Comparison of ENCODE assay signal across 8 cellular contexts in genomic region chr7:45923290-45923689, GRCh38.
DNase-seq lines count a peak whose midpoint lies in the region; ATAC-seq and TF ChIP-seq lines count a peak whose summit lies in the region.

No MANE protein-coding gene starts in this region.

- no peaks in the 10 kb centered on the region for H3K27me3 ChIP-seq in brain microvascular endothelial cell (replicated peaks)

- peak; percentile 96 for TF ChIP-seq CTCF in LNCAP (IDR thresholded peaks at IDR 0.05)
- peak; percentile 98 for TF ChIP-seq CTCF in brain microvascular endothelial cell (IDR thresholded peaks at IDR 0.05; ENCODE audit: low read depth, low read length, missing control alignments)

- H3K27ac ChIP-seq in brain microvascular endothelial cell: peak overlapping the region; percentile 54

- in situ Hi-C loops in brain microvascular endothelial cell (cut with HindIII; ENCODE audit: low pct_ligation_motif_present, low sequenced_read_pairs): loop anchor here (25.0 kb wide), 1 partner anchor 439 kb away; no protein-coding TSS in a partner anchor

- ATAC-seq in GM18867 (IDR thresholded peaks at IDR 0.05; ENCODE audit: unreplicated experiment): no peak

- peak overlapping the region; percentile 45 for H3K4me3 ChIP-seq in brain microvascular endothelial cell (ENCODE audit: low read depth, low read length)

- peak; percentile 9 for DNase-seq in NK-92 treated with Interleukin-12 subunit alpha and Interleukin-12 subunit beta, amount 100 ng/mL, for 24 hours (lab: John Stamatoyannopoulos, UW)
- DNase-seq in NK-92 (lab: John Stamatoyannopoulos, UW; ENCODE audit: unreplicated experiment) (no peak), SKM-1 treated with dmso at 0.1 percent for 144 hours (lab: John Stamatoyannopoulos, UW; ENCODE audit: unreplicated experiment) (peak; percentile 20), brain microvascular endothelial cell (peak; percentile 75), iPS-NIHi11 (ENCODE audit: low spot score) (peak; percentile 51), smooth muscle cell of the brain vasculature (ENCODE audit: low read depth, low spot score) (peak; percentile 60)

- H3K36me3 ChIP-seq in brain microvascular endothelial cell (replicated peaks): no peaks in the 10 kb centered on the region
